Comparison of ENCODE assay signal across 1 cellular context in the genomic region with DNA sequence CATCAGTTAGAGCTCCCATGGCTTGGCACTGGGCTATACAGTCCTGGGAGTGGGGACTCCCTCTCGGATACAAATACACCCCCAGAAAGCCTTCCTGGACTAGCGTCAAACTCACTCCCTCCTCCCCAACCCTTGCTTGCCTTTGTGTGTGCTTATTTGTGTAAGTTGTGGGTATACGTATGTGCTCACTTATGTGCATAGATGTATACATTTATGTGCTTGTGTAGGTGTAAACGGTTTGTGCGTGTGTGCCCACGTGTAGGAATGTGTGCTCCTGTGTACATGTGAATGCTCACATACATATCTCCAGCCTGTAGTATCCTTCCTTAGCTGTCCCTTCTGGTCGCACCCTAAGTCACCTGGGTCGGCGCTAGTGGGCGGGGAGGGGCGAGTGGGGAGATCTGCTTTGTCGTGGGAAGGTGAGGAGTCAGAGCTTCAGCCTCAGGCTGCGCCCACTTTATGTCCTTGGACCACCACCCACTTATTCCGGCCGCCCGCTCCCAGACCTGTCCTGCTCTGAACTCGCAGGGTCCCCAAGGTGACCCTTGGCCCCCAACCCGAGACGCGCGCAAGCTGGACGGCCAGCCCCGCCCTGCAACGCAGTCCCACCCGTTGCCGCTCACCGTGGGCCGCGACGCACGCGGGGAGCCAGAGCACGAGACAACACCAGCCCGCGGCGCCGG.
TF ChIP-seq lines count a peak whose summit lies in the region.

No MANE protein-coding gene starts in this region.

TF ChIP-seq in HepG2, 621 proteins besides CTCF, POLR2A, EP300 and RAD21 (continued from another document and continues in another):
- TF ChIP-seq, protein P1, sequence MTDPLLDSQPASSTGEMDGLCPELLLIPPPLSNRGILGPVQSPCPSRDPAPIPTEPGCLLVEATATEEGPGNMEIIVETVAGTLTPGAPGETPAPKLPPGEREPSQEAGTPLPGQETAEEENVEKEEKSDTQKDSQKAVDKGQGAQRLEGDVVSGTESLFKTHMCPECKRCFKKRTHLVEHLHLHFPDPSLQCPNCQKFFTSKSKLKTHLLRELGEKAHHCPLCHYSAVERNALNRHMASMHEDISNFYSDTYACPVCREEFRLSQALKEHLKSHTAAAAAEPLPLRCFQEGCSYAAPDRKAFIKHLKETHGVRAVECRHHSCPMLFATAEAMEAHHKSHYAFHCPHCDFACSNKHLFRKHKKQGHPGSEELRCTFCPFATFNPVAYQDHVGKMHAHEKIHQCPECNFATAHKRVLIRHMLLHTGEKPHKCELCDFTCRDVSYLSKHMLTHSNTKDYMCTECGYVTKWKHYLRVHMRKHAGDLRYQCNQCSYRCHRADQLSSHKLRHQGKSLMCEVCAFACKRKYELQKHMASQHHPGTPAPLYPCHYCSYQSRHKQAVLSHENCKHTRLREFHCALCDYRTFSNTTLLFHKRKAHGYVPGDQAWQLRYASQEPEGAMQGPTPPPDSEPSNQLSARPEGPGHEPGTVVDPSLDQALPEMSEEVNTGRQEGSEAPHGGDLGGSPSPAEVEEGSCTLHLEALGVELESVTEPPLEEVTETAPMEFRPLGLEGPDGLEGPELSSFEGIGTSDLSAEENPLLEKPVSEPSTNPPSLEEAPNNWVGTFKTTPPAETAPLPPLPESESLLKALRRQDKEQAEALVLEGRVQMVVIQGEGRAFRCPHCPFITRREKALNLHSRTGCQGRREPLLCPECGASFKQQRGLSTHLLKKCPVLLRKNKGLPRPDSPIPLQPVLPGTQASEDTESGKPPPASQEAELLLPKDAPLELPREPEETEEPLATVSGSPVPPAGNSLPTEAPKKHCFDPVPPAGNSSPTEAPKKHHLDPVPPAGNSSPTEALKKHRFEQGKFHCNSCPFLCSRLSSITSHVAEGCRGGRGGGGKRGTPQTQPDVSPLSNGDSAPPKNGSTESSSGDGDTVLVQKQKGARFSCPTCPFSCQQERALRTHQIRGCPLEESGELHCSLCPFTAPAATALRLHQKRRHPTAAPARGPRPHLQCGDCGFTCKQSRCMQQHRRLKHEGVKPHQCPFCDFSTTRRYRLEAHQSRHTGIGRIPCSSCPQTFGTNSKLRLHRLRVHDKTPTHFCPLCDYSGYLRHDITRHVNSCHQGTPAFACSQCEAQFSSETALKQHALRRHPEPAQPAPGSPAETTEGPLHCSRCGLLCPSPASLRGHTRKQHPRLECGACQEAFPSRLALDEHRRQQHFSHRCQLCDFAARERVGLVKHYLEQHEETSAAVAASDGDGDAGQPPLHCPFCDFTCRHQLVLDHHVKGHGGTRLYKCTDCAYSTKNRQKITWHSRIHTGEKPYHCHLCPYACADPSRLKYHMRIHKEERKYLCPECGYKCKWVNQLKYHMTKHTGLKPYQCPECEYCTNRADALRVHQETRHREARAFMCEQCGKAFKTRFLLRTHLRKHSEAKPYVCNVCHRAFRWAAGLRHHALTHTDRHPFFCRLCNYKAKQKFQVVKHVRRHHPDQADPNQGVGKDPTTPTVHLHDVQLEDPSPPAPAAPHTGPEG (CRISPR knock-in tag; IDR thresholded peaks at IDR 0.05): no peak
- no peak for TF ChIP-seq KAT2B (IDR thresholded peaks at IDR 0.05; ENCODE audit: borderline replicate concordance, low read depth, low read length)
- no peak for TF ChIP-seq ISX (CRISPR knock-in tag; conservative IDR thresholded peaks at IDR 0.05)
- no peak for TF ChIP-seq ZNF644 (CRISPR knock-in tag; IDR thresholded peaks at IDR 0.05; ENCODE audit: low read depth)
- TF ChIP-seq, protein P2, sequence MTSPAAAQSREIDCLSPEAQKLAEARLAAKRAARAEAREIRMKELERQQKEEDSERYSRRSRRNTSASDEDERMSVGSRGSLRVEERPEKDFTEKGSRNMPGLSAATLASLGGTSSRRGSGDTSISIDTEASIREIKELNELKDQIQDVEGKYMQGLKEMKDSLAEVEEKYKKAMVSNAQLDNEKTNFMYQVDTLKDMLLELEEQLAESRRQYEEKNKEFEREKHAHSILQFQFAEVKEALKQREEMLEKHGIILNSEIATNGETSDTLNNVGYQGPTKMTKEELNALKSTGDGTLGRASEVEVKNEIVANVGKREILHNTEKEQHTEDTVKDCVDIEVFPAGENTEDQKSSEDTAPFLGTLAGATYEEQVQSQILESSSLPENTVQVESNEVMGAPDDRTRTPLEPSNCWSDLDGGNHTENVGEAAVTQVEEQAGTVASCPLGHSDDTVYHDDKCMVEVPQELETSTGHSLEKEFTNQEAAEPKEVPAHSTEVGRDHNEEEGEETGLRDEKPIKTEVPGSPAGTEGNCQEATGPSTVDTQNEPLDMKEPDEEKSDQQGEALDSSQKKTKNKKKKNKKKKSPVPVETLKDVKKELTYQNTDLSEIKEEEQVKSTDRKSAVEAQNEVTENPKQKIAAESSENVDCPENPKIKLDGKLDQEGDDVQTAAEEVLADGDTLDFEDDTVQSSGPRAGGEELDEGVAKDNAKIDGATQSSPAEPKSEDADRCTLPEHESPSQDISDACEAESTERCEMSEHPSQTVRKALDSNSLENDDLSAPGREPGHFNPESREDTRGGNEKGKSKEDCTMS (CRISPR knock-in tag; conservative IDR thresholded peaks at IDR 0.05): no peak
- peak; percentile 87; the same call in 1 of the 2 replicates for TF ChIP-seq MATR3 (CRISPR knock-in tag; IDR thresholded peaks at IDR 0.05)
- no peak for TF ChIP-seq BORCS8-MEF2B (CRISPR knock-in tag; IDR thresholded peaks at IDR 0.05)
- TF ChIP-seq ZSCAN21 (CRISPR knock-in tag; IDR thresholded peaks at IDR 0.05; ENCODE audit: borderline replicate concordance): no peak
- TF ChIP-seq ZBTB7A (CRISPR knock-in tag; IDR thresholded peaks at IDR 0.05): 0 out of 2 replicates have a peak, but pooled peaks have one; percentile 48
- no peak for TF ChIP-seq ZNF335 (CRISPR knock-in tag; IDR thresholded peaks at IDR 0.05)
- TF ChIP-seq, protein P3, sequence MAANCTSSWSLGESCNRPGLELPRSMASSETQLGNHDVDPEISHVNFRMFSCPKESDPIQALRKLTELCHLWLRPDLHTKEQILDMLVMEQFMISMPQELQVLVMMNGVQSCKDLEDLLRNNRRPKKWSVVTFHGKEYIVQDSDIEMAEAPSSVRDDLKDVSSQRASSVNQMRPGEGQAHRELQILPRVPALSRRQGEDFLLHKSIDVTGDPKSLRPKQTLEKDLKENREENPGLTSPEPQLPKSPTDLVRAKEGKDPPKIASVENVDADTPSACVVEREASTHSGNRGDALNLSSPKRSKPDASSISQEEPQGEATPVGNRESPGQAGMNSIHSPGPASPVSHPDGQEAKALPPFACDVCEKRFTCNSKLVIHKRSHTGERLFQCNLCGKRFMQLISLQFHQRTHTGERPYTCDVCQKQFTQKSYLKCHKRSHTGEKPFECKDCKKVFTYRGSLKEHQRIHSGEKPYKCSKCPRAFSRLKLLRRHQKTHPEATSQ (CRISPR knock-in tag; IDR thresholded peaks at IDR 0.05; ENCODE audit: borderline replicate concordance): no peak; the same call in 1 of the 2 replicates
- TF ChIP-seq HIVEP1 (CRISPR knock-in tag; IDR thresholded peaks at IDR 0.05): no peak
- no peak for TF ChIP-seq POLR2AphosphoS5 (IDR thresholded peaks at IDR 0.05; ENCODE audit: low read depth, low read length)
- TF ChIP-seq MYNN (CRISPR knock-in tag; IDR thresholded peaks at IDR 0.05; ENCODE audit: low read depth): no peak
- no peak for TF ChIP-seq BCL6 (CRISPR knock-in tag; IDR thresholded peaks at IDR 0.05)
- TF ChIP-seq MZF1 (CRISPR knock-in tag; IDR thresholded peaks at IDR 0.05; ENCODE audit: borderline replicate concordance): no peak
- TF ChIP-seq, protein P4, sequence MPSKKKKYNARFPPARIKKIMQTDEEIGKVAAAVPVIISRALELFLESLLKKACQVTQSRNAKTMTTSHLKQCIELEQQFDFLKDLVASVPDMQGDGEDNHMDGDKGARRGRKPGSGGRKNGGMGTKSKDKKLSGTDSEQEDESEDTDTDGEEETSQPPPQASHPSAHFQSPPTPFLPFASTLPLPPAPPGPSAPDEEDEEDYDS (CRISPR knock-in tag; IDR thresholded peaks at IDR 0.05): no peak
- no peak for TF ChIP-seq TSC22D2 (CRISPR knock-in tag; IDR thresholded peaks at IDR 0.05; ENCODE audit: borderline replicate concordance)
- no peak for TF ChIP-seq SIN3A (IDR thresholded peaks at IDR 0.05; ENCODE audit: borderline replicate concordance, low read depth, low read length)
- TF ChIP-seq, protein P5, sequence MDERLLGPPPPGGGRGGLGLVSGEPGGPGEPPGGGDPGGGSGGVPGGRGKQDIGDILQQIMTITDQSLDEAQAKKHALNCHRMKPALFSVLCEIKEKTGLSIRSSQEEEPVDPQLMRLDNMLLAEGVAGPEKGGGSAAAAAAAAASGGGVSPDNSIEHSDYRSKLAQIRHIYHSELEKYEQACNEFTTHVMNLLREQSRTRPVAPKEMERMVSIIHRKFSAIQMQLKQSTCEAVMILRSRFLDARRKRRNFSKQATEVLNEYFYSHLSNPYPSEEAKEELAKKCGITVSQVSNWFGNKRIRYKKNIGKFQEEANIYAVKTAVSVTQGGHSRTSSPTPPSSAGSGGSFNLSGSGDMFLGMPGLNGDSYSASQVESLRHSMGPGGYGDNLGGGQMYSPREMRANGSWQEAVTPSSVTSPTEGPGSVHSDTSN (CRISPR knock-in tag; IDR thresholded peaks at IDR 0.05): no peak
- TF ChIP-seq, protein P6, sequence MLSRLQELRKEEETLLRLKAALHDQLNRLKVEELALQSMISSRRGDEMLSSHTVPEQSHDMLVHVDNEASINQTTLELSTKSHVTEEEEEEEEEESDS (CRISPR knock-in tag; IDR thresholded peaks at IDR 0.05; ENCODE audit: borderline replicate concordance): no peak
- no peak for TF ChIP-seq ONECUT2 (CRISPR knock-in tag; IDR thresholded peaks at IDR 0.05)
- no peak for TF ChIP-seq ISL2 (CRISPR knock-in tag; IDR thresholded peaks at IDR 0.05)
- TF ChIP-seq, protein P7, sequence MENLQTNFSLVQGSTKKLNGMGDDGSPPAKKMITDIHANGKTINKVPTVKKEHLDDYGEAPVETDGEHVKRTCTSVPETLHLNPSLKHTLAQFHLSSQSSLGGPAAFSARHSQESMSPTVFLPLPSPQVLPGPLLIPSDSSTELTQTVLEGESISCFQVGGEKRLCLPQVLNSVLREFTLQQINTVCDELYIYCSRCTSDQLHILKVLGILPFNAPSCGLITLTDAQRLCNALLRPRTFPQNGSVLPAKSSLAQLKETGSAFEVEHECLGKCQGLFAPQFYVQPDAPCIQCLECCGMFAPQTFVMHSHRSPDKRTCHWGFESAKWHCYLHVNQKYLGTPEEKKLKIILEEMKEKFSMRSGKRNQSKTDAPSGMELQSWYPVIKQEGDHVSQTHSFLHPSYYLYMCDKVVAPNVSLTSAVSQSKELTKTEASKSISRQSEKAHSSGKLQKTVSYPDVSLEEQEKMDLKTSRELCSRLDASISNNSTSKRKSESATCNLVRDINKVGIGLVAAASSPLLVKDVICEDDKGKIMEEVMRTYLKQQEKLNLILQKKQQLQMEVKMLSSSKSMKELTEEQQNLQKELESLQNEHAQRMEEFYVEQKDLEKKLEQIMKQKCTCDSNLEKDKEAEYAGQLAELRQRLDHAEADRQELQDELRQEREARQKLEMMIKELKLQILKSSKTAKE (CRISPR knock-in tag; IDR thresholded peaks at IDR 0.05; ENCODE audit: borderline replicate concordance): no peak
- no peak for TF ChIP-seq NFKBIZ (CRISPR knock-in tag; IDR thresholded peaks at IDR 0.05)
- no peak for TF ChIP-seq ZNF747 (CRISPR knock-in tag; IDR thresholded peaks at IDR 0.05; ENCODE audit: borderline replicate concordance)
- TF ChIP-seq TP53 (CRISPR knock-in tag; conservative IDR thresholded peaks at IDR 0.05): no peak
- TF ChIP-seq ZNF749 (CRISPR knock-in tag; IDR thresholded peaks at IDR 0.05; ENCODE audit: borderline replicate concordance): no peak
- TF ChIP-seq, protein P8, sequence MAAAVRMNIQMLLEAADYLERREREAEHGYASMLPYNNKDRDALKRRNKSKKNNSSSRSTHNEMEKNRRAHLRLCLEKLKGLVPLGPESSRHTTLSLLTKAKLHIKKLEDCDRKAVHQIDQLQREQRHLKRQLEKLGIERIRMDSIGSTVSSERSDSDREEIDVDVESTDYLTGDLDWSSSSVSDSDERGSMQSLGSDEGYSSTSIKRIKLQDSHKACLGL (CRISPR knock-in tag; IDR thresholded peaks at IDR 0.05): no peak
- TF ChIP-seq ZNF251 (CRISPR knock-in tag; IDR thresholded peaks at IDR 0.05): no peak
- no peak for TF ChIP-seq AGO2 (optimal IDR thresholded peaks at IDR 0.05; ENCODE audit: low read depth, low read length)
- no peak for TF ChIP-seq DMAP1 (CRISPR knock-in tag; IDR thresholded peaks at IDR 0.05)
- TF ChIP-seq BRCA1 (CRISPR knock-in tag; IDR thresholded peaks at IDR 0.05): no peak
- TF ChIP-seq CBX5 (CRISPR knock-in tag; IDR thresholded peaks at IDR 0.05; ENCODE audit: borderline replicate concordance): no peak
- TF ChIP-seq, protein P9, sequence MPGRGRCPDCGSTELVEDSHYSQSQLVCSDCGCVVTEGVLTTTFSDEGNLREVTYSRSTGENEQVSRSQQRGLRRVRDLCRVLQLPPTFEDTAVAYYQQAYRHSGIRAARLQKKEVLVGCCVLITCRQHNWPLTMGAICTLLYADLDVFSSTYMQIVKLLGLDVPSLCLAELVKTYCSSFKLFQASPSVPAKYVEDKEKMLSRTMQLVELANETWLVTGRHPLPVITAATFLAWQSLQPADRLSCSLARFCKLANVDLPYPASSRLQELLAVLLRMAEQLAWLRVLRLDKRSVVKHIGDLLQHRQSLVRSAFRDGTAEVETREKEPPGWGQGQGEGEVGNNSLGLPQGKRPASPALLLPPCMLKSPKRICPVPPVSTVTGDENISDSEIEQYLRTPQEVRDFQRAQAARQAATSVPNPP (CRISPR knock-in tag; IDR thresholded peaks at IDR 0.05): no peak
- TF ChIP-seq PCBP2 (optimal IDR thresholded peaks at IDR 0.05; ENCODE audit: low read depth, low read length, poor library complexity, severe bottlenecking): no peak
- no peak for TF ChIP-seq NCOR1 (IDR thresholded peaks at IDR 0.05; ENCODE audit: borderline replicate concordance, low read length)
- TF ChIP-seq HNF4A (CRISPR knock-in tag; IDR thresholded peaks at IDR 0.05): no peak; the same call in 1 of the 2 replicates
- TF ChIP-seq MBD4 (IDR thresholded peaks at IDR 0.05; ENCODE audit: borderline replicate concordance, low read length): no peak
- TF ChIP-seq, protein P10, sequence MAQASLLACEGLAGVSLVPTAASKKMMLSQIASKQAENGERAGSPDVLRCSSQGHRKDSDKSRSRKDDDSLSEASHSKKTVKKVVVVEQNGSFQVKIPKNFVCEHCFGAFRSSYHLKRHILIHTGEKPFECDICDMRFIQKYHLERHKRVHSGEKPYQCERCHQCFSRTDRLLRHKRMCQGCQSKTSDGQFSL (CRISPR knock-in tag; IDR thresholded peaks at IDR 0.05): no peak
- no peak for TF ChIP-seq ATF7-NPFF (CRISPR knock-in tag; IDR thresholded peaks at IDR 0.05; ENCODE audit: low read depth)
- no peak for TF ChIP-seq ZNF746 (CRISPR knock-in tag; IDR thresholded peaks at IDR 0.05)
- TF ChIP-seq, protein P11, sequence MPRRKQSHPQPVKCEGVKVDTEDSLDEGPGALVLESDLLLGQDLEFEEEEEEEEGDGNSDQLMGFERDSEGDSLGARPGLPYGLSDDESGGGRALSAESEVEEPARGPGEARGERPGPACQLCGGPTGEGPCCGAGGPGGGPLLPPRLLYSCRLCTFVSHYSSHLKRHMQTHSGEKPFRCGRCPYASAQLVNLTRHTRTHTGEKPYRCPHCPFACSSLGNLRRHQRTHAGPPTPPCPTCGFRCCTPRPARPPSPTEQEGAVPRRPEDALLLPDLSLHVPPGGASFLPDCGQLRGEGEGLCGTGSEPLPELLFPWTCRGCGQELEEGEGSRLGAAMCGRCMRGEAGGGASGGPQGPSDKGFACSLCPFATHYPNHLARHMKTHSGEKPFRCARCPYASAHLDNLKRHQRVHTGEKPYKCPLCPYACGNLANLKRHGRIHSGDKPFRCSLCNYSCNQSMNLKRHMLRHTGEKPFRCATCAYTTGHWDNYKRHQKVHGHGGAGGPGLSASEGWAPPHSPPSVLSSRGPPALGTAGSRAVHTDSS (CRISPR knock-in tag; conservative IDR thresholded peaks at IDR 0.05): no peak
